In genomic region chr12:13365782-13366366, GRCh38 we compare ENCODE assay signal across 19 cellular contexts.
"Had no signal": no experiment of that assay in that cellular context is flagged by ENCODE, and none has a peak within 500 bp of the region (broad histone marks: within the 10 kb centered on the region; RNA-seq: fewer than 3 reads in every experiment).

No MANE protein-coding gene starts in this region.

- H3K4me1 ChIP-seq: colonic mucosa, pancreas had no signal

- H3K4me3 ChIP-seq: colonic mucosa, pancreas, sigmoid colon had no signal

- H3K9me3 ChIP-seq: colonic mucosa, neutrophil, pancreas, sigmoid colon had no signal

- H3K27me3 ChIP-seq: colonic mucosa, pancreas, sigmoid colon had no signal

- DNase-seq: activated CD4-positive, alpha-beta T cell treated with anti-CD3 and anti-CD28 coated beads for 4 hours; activated CD4-positive, alpha-beta T cell treated with anti-CD3 and anti-CD28 coated beads, Interleukin-2, amount 50 U/mL, for 48 hours; activated CD4-positive, CD25-positive, alpha-beta regulatory T cell; activated CD8-positive, alpha-beta memory T cell treated with anti-CD3 and anti-CD28 coated beads, Interleukin-2, amount 50 U/mL, for 48 hours; activated naive CD4-positive, alpha-beta T cell treated with Interleukin-2 at 50 U/mL for 16 hours; activated naive CD8-positive, alpha-beta T cell treated with anti-CD3 and anti-CD28 coated beads for 36 hours; activated T-cell treated with anti-CD3 and anti-CD28 coated beads, Interleukin-2, amount 50 U/mL, for 48 hours; colonic mucosa; endodermal cell; foreskin fibroblast; kidney; mammary epithelial cell; natural killer cell; pancreas; sigmoid colon; stimulated activated CD4-positive, alpha-beta T cell treated with anti-CD3 and anti-CD28 coated beads, Interleukin-4, amount 100 ng/mL, for 24 hours; stimulated activated naive CD4-positive, alpha-beta T cell treated with Interleukin-2 at 50 U/mL for 16 hours had no signal

- H3K36me3 ChIP-seq: colonic mucosa, neutrophil, pancreas, sigmoid colon had no signal

- H3K27ac ChIP-seq: colonic mucosa, neutrophil, pancreas, sigmoid colon had no signal

- ATAC-seq: left lobe of liver, natural killer cell, pancreas had no signal
